Comparison of ENCODE assay signal across 8 cellular contexts in genomic region chr2:197514754-197515153, GRCh38. TPM values are rescaled to one million over a fixed set of nuclear protein-coding genes. Genes with fewer than 3 reads are reported as not detected.
DNase-seq lines count a peak whose midpoint lies in the region; ATAC-seq, FAIRE-seq and TF ChIP-seq lines count a peak whose summit lies in the region.

No MANE protein-coding gene starts in this region.

- H3K27ac ChIP-seq in CD4-positive, alpha-beta T cell (ENCODE audit: low read depth, low read length), result peak overlapping the region; percentile 86
- H3K27ac ChIP-seq in HepG2 (ENCODE audit: extremely low read length, insufficient read depth, low read length), result peak overlapping the region; percentile 77
- peak overlapping the region; percentile 94 to 99 (median 97) for H3K27ac ChIP-seq in upper lobe of left lung

- FAIRE-seq in HepG2 (lab: Jason Lieb, UNC) (no peak), RCC 7860 (lab: Jason Lieb, UNC) (no peak)

- H3K4me3 Mint-ChIP-seq in CD4-positive, alpha-beta T cell, result peak overlapping the region; percentile 98
- H3K4me3 Mint-ChIP-seq in activated naive CD8-positive, alpha-beta T cell, result peak overlapping the region; percentile 99

- H3K27ac Mint-ChIP-seq in CD4-positive, alpha-beta T cell, result peak overlapping the region; percentile 89
- H3K27ac Mint-ChIP-seq in activated naive CD8-positive, alpha-beta T cell, result peak overlapping the region; percentile 91

- peak overlapping the region; percentile 60 for H2AFZ ChIP-seq in HepG2 (ENCODE audit: low read length)

- no peak for DNase-seq in CD4-positive, alpha-beta T cell
- DNase-seq in Jurkat, Clone E6-1 (ENCODE audit: low read depth, low spot score), result no peak
- no peak for DNase-seq in HepG2 (ENCODE audit: low spot score)
- DNase-seq in upper lobe of left lung, result no peak
- no peak for DNase-seq in stimulated activated CD4-positive, alpha-beta T cell treated with anti-CD3 and anti-CD28 coated beads, Interleukin-2, amount 100 ng/mL, for 24 hours
- DNase-seq in RCC 7860 (ENCODE audit: low spot score), result no peak
- DNase-seq in H4 (ENCODE audit: low spot score), result no peak

- CTCF ChIA-PET in CD4-positive, alpha-beta T cell (lab: Charles Lee), result interaction anchor here (1.6 kb wide), 1 partner anchor 8 kb away, joined by 5 read pairs; no protein-coding TSS in a partner anchor
- CTCF ChIA-PET in HepG2 (lab: Yijun Ruan, JAX; ENCODE audit: low intra/inter-chr PET ratio, low total read pairs), result no interaction called here

- TF ChIP-seq POLR2A in HepG2 (IDR thresholded peaks at IDR 0.05; ENCODE audit: insufficient read depth in 1 of 2, low read depth in 2 of 2, low read length in 2 of 2) (no peak), upper lobe of left lung (IDR thresholded peaks at IDR 0.05) (no peak)

- in situ Hi-C loops in HepG2 (cut with HindIII; ENCODE audit: extremely low pct_ligation_motif_present, low pct_unique_long_range_greater_than_20kb), result loop anchor here (10.0 kb wide), 1 partner anchor 190 kb away; the partner anchor contains the start of gene MARS2

- H3K36me3 ChIP-seq in HepG2 (replicated peaks in 1 of 2; ENCODE audit: control insufficient read depth in 1 of 2, insufficient read depth in 2 of 2, low read length in 2 of 2) (no peaks in the 10 kb centered on the region), upper lobe of left lung (no peaks in the 10 kb centered on the region)

- no peaks in the 10 kb centered on the region for H3K9me3 Mint-ChIP-seq in CD4-positive, alpha-beta T cell
- no peaks in the 10 kb centered on the region for H3K9me3 Mint-ChIP-seq in activated naive CD8-positive, alpha-beta T cell (ENCODE audit: low read depth)

- peaks cover 38% of the 10 kb centered on the region for H3K4me1 Mint-ChIP-seq in CD4-positive, alpha-beta T cell (ENCODE audit: low read depth)
- H3K4me1 Mint-ChIP-seq in activated naive CD8-positive, alpha-beta T cell (ENCODE audit: low read depth), result peaks cover 39% of the 10 kb centered on the region

- intact Hi-C loops in CD4-positive, alpha-beta T cell (cut with DNase I, micrococcal nuclease), result loop anchor here (1.0 to 5.0 kb wide), 5 partner anchors 13 to 193 kb away; partner anchors contain the start of genes COQ10B (in 1 of the 2), HSPE1 (in 1 of the 2) and MARS2 (in 1 of the 2)
- intact Hi-C loops in HepG2 (cut with micrococcal nuclease; ENCODE audit: unreplicated experiment), result loop anchor here (1.0 to 5.0 kb wide), 3 partner anchors 14 to 263 kb away; partner anchors contain the start of gene HSPE1

- H3K79me2 ChIP-seq in HepG2 (ENCODE audit: insufficient read depth, low read length), result peaks cover 44% of the 10 kb centered on the region

- POLR2A ChIA-PET in CD4-positive, alpha-beta T cell (lab: Charles Lee), result interaction anchor here (2.1 to 7.5 kb wide), 6 partner anchors 8 to 191 kb away, joined by 6 to 219 read pairs (median 34); partner anchors contain the start of genes COQ10B, HSPD1, HSPE1 and MARS2
- POLR2A ChIA-PET in HepG2 (lab: Yijun Ruan, JAX), result interaction anchor here (1.9 to 5.6 kb wide), 9 partner anchors 9 to 191 kb away, joined by 7 to 177 read pairs (median 25); partner anchors contain the start of genes COQ10B, HSPD1, HSPE1 and MARS2

- H3K9ac ChIP-seq in HepG2 (ENCODE audit: insufficient read depth, low read depth, low read length), result peak overlapping the region; percentile 97

- H3K4me1 ChIP-seq in HepG2 (ENCODE audit: insufficient read depth, low read length) (peaks cover 45% of the 10 kb centered on the region), upper lobe of left lung (peaks cover 17 to 29% (median 21%) of the 10 kb centered on the region in 4 donors)

- 90% methylated on average over 3 of the region's 3 CpGs for WGBS in HepG2 (ENCODE audit: low lambda C conversion rate)
- 41 to 59% methylated on average over 3 of the region's 3 CpGs for WGBS in upper lobe of left lung, 2 donors

- H3K4me3 ChIP-seq in Jurkat, Clone E6-1 (ENCODE audit: low read length), result peak overlapping the region; percentile 90
- H3K4me3 ChIP-seq in HepG2 (replicated peaks in 1 of 3; ENCODE audit: insufficient read depth in 1 of 3, low read depth in 2 of 3, low read length in 3 of 3), result peak overlapping the region; percentile 43 to 98 (median 89); a peak in 5 of 6 replicates
- peak overlapping the region in 3 of 4 donors; percentile 82 to 86 (median 84) for H3K4me3 ChIP-seq in upper lobe of left lung

- peaks cover 24% of the 10 kb centered on the region for H4K20me1 ChIP-seq in HepG2 (ENCODE audit: insufficient read depth, low read length)

- TF ChIP-seq CTCF in CD4-positive, alpha-beta T cell (IDR thresholded peaks at IDR 0.05), result no peak
- TF ChIP-seq CTCF in HepG2 (CRISPR knock-in tag; IDR thresholded peaks at IDR 0.05) (no peak), upper lobe of left lung (IDR thresholded peaks at IDR 0.05) (no peak)

- no peaks in the 10 kb centered on the region for H3K9me3 ChIP-seq in CD4-positive, alpha-beta T cell (ENCODE audit: control insufficient read depth, low read length)
- H3K9me3 ChIP-seq in HepG2 (ENCODE audit: low read length) (no peaks in the 10 kb centered on the region), upper lobe of left lung (no peaks in the 10 kb centered on the region)

- TF ChIP-seq EP300 in HepG2 (IDR thresholded peaks at IDR 0.05; ENCODE audit: low read depth in 2 of 2, low read length in 2 of 2) (no peak), HepG2 (CRISPR knock-in tag; IDR thresholded peaks at IDR 0.05; ENCODE audit: borderline replicate concordance) (no peak), upper lobe of left lung (IDR thresholded peaks at IDR 0.05) (no peak)

- no peaks in the 10 kb centered on the region for H3K27me3 ChIP-seq in CD4-positive, alpha-beta T cell (ENCODE audit: control insufficient read depth, insufficient read depth, low read length)
- H3K27me3 ChIP-seq in HepG2 (ENCODE audit: control insufficient read depth in 1 of 2, insufficient read depth in 2 of 2, low read length in 2 of 2) (no peaks in the 10 kb centered on the region; a peak in 1 of 5 replicates), upper lobe of left lung (no peaks in the 10 kb centered on the region)

- no peak for ATAC-seq in CD4-positive, alpha-beta T cell (ENCODE audit: poor library complexity)
- ATAC-seq in HepG2 (no peak), upper lobe of left lung (ENCODE audit: low FRiP score in 2 of 2) (no peak)

- BruUV-seq in HepG2 (replicated peaks; lab: Mats Ljungman, UMichigan), result no TSS peak

- H3K36me3 Mint-ChIP-seq in CD4-positive, alpha-beta T cell (ENCODE audit: low read depth), result peaks cover 21% of the 10 kb centered on the region
- no peaks in the 10 kb centered on the region for H3K36me3 Mint-ChIP-seq in activated naive CD8-positive, alpha-beta T cell

- no peak for TF ChIP-seq RAD21 in HepG2 (CRISPR knock-in tag; IDR thresholded peaks at IDR 0.05)

- H3K4me2 ChIP-seq in HepG2 (ENCODE audit: low read depth, low read length), result peak overlapping the region; percentile 79

- H3K27me3 Mint-ChIP-seq in CD4-positive, alpha-beta T cell, result no peaks in the 10 kb centered on the region
- no peaks in the 10 kb centered on the region for H3K27me3 Mint-ChIP-seq in activated naive CD8-positive, alpha-beta T cell

RNA-seq across cellular contexts. Expression of gene MOB4, which starts 1.1 kb away (rescaled TPM):
- 10 to 100 TPM; 28.4 to 29.8 TPM for total RNA-seq in CD4-positive, alpha-beta T cell
- 19.3 TPM for polyA plus RNA-seq in Jurkat, Clone E6-1 (2012; ENCODE audit: insufficient read depth, insufficient read length)
- total RNA-seq in HepG2 (2016; rRNA removed; fragmentation: Illumina TruSeq; extraction: Trizol) (38.6 and 68.3 TPM in 2 replicates), upper lobe of left lung (10 to 100 TPM in 5 of 6 donors, 1 to 10 TPM in 1; 6.7 to 34.2 (median 17.9) TPM)
- total RNA-seq in HepG2 (2016; cell fraction: cytosol; rRNA removed; fragmentation: Illumina TruSeq; extraction: Trizol; ENCODE audit: low read depth), result 9.3 and 12.1 TPM in 2 replicates
- 40.9 and 72.6 TPM in 2 replicates for total RNA-seq in HepG2 (2016; cell fraction: insoluble cytoplasmic fraction; rRNA removed; fragmentation: Illumina TruSeq; extraction: Trizol)
- total RNA-seq in HepG2 (2016; cell fraction: membrane; rRNA removed; fragmentation: Illumina TruSeq; extraction: Trizol), result 18.9 and 19.0 TPM in 2 replicates
- 24.2 and 27.0 TPM in 2 replicates for total RNA-seq in HepG2 (2016; cell fraction: nucleus; rRNA removed; fragmentation: Illumina TruSeq; extraction: Trizol)
- 21.6 and 35.7 TPM in 2 replicates for polyA plus RNA-seq in HepG2 (2011; rRNA removed)
- 14.7 and 22.7 TPM in 2 replicates for polyA plus RNA-seq in HepG2 (2011; cell fraction: cytosol; rRNA removed)
- 5.7 and 6.8 TPM in 2 replicates for polyA plus RNA-seq in HepG2 (2011; cell fraction: nucleus; rRNA removed)
- 35.0 and 42.6 TPM in 2 replicates for polyA plus RNA-seq in HepG2 (2012)
- polyA plus RNA-seq in HepG2 (2016; cell fraction: cytosol; fragmentation: Illumina TruSeq; extraction: Trizol; ENCODE audit: low read depth), result 4.4 and 4.5 TPM in 2 replicates
- 81.1 and 90.4 TPM in 2 replicates for polyA plus RNA-seq in HepG2 (2016; cell fraction: insoluble cytoplasmic fraction; fragmentation: Illumina TruSeq; extraction: Trizol; ENCODE audit: low read depth)
- polyA plus RNA-seq in HepG2 (2016; cell fraction: membrane; fragmentation: Illumina TruSeq; extraction: Trizol; ENCODE audit: low read depth), result 10.8 and 11.2 TPM in 2 replicates
- 35.1 and 36.4 TPM in 2 replicates for polyA plus RNA-seq in HepG2 (2016; cell fraction: nucleus; fragmentation: Illumina TruSeq; extraction: Trizol; ENCODE audit: insufficient read depth, low read depth)
- polyA minus RNA-seq in HepG2 (2011; rRNA and poly(A)+ RNA removed; ENCODE audit: low replicate concordance), result 4.3 and 6.0 TPM in 2 replicates
- 19.6 and 25.8 TPM in 2 replicates for polyA minus RNA-seq in HepG2 (2011; cell fraction: cytosol; rRNA and poly(A)+ RNA removed)
- 30.6 and 35.3 TPM in 2 replicates for polyA minus RNA-seq in HepG2 (2011; cell fraction: nucleus; rRNA and poly(A)+ RNA removed)
- total RNA-seq in H4 (2014; rRNA removed; shearing (Covaris generic)), result 32.4 and 44.5 TPM in 2 replicates

RNA-seq across cellular contexts. Expression of gene HSPE1, which starts 14.6 kb away (rescaled TPM):
- 10 to 100 TPM; 50.8 to 56.2 TPM for total RNA-seq in CD4-positive, alpha-beta T cell
- polyA plus RNA-seq in Jurkat, Clone E6-1 (2012; ENCODE audit: insufficient read depth, insufficient read length), result 917 TPM
- total RNA-seq in HepG2 (2016; rRNA removed; fragmentation: Illumina TruSeq; extraction: Trizol), result 823 and 1,040 TPM in 2 replicates
- total RNA-seq in HepG2 (2016; cell fraction: cytosol; rRNA removed; fragmentation: Illumina TruSeq; extraction: Trizol; ENCODE audit: low read depth), result 289 and 312 TPM in 2 replicates
- total RNA-seq in HepG2 (2016; cell fraction: insoluble cytoplasmic fraction; rRNA removed; fragmentation: Illumina TruSeq; extraction: Trizol), result 818 and 1,177 TPM in 2 replicates
- 277 and 288 TPM in 2 replicates for total RNA-seq in HepG2 (2016; cell fraction: membrane; rRNA removed; fragmentation: Illumina TruSeq; extraction: Trizol)
- total RNA-seq in HepG2 (2016; cell fraction: nucleus; rRNA removed; fragmentation: Illumina TruSeq; extraction: Trizol), result 323 and 352 TPM in 2 replicates
- 200 and 244 TPM in 2 replicates for polyA plus RNA-seq in HepG2 (2011; rRNA removed)
- polyA plus RNA-seq in HepG2 (2011; cell fraction: cytosol; rRNA removed), result 131 and 201 TPM in 2 replicates
- polyA plus RNA-seq in HepG2 (2011; cell fraction: nucleus; rRNA removed), result 67.1 and 99.6 TPM in 2 replicates
- polyA plus RNA-seq in HepG2 (2012), result 555 and 769 TPM in 2 replicates
- 404 and 477 TPM in 2 replicates for polyA plus RNA-seq in HepG2 (2016; cell fraction: cytosol; fragmentation: Illumina TruSeq; extraction: Trizol; ENCODE audit: low read depth)
- 1,596 and 2,077 TPM in 2 replicates for polyA plus RNA-seq in HepG2 (2016; cell fraction: insoluble cytoplasmic fraction; fragmentation: Illumina TruSeq; extraction: Trizol; ENCODE audit: low read depth)
- polyA plus RNA-seq in HepG2 (2016; cell fraction: membrane; fragmentation: Illumina TruSeq; extraction: Trizol; ENCODE audit: low read depth), result 353 and 396 TPM in 2 replicates
- polyA plus RNA-seq in HepG2 (2016; cell fraction: nucleus; fragmentation: Illumina TruSeq; extraction: Trizol; ENCODE audit: insufficient read depth, low read depth), result 750 and 786 TPM in 2 replicates
- polyA minus RNA-seq in HepG2 (2011; rRNA and poly(A)+ RNA removed; ENCODE audit: low replicate concordance), result 16.5 and 17.8 TPM in 2 replicates
- polyA minus RNA-seq in HepG2 (2011; cell fraction: cytosol; rRNA and poly(A)+ RNA removed), result 49.8 and 52.9 TPM in 2 replicates
- polyA minus RNA-seq in HepG2 (2011; cell fraction: nucleus; rRNA and poly(A)+ RNA removed), result 107 and 118 TPM in 2 replicates
- total RNA-seq in upper lobe of left lung, result 10 to 100 TPM; 23.5 to 92.8 (median 51.0) TPM
- 328 and 511 TPM in 2 replicates for total RNA-seq in H4 (2014; rRNA removed; shearing (Covaris generic))

RNA-seq across cellular contexts. Expression of gene HSPD1, which starts 15.1 kb away (rescaled TPM):
- 100 to 1,000 TPM; 154 to 157 TPM for total RNA-seq in CD4-positive, alpha-beta T cell
- polyA plus RNA-seq in Jurkat, Clone E6-1 (2012; ENCODE audit: insufficient read depth, insufficient read length), result 804 TPM
- total RNA-seq in HepG2 (2016; rRNA removed; fragmentation: Illumina TruSeq; extraction: Trizol) (2,610 and 3,898 TPM in 2 replicates), upper lobe of left lung (100 to 1,000 TPM in 4 of 6 donors, 10 to 100 TPM in 2; 42.8 to 159 (median 123) TPM)
- total RNA-seq in HepG2 (2016; cell fraction: cytosol; rRNA removed; fragmentation: Illumina TruSeq; extraction: Trizol; ENCODE audit: low read depth), result 294 and 363 TPM in 2 replicates
- total RNA-seq in HepG2 (2016; cell fraction: insoluble cytoplasmic fraction; rRNA removed; fragmentation: Illumina TruSeq; extraction: Trizol), result 2,668 and 3,847 TPM in 2 replicates
- total RNA-seq in HepG2 (2016; cell fraction: membrane; rRNA removed; fragmentation: Illumina TruSeq; extraction: Trizol), result 777 and 956 TPM in 2 replicates
- total RNA-seq in HepG2 (2016; cell fraction: nucleus; rRNA removed; fragmentation: Illumina TruSeq; extraction: Trizol), result 1,442 and 1,577 TPM in 2 replicates
- 541 and 685 TPM in 2 replicates for polyA plus RNA-seq in HepG2 (2011; rRNA removed)
- 337 and 401 TPM in 2 replicates for polyA plus RNA-seq in HepG2 (2011; cell fraction: cytosol; rRNA removed)
- polyA plus RNA-seq in HepG2 (2011; cell fraction: nucleus; rRNA removed), result 282 and 392 TPM in 2 replicates
- polyA plus RNA-seq in HepG2 (2012), result 1,241 and 1,531 TPM in 2 replicates
- 214 and 254 TPM in 2 replicates for polyA plus RNA-seq in HepG2 (2016; cell fraction: cytosol; fragmentation: Illumina TruSeq; extraction: Trizol; ENCODE audit: low read depth)
- polyA plus RNA-seq in HepG2 (2016; cell fraction: insoluble cytoplasmic fraction; fragmentation: Illumina TruSeq; extraction: Trizol; ENCODE audit: low read depth), result 3,105 and 3,208 TPM in 2 replicates
- 499 and 587 TPM in 2 replicates for polyA plus RNA-seq in HepG2 (2016; cell fraction: membrane; fragmentation: Illumina TruSeq; extraction: Trizol; ENCODE audit: low read depth)
- 1,541 and 1,640 TPM in 2 replicates for polyA plus RNA-seq in HepG2 (2016; cell fraction: nucleus; fragmentation: Illumina TruSeq; extraction: Trizol; ENCODE audit: insufficient read depth, low read depth)
- polyA minus RNA-seq in HepG2 (2011; rRNA and poly(A)+ RNA removed; ENCODE audit: low replicate concordance), result 396 and 646 TPM in 2 replicates
- 759 and 815 TPM in 2 replicates for polyA minus RNA-seq in HepG2 (2011; cell fraction: cytosol; rRNA and poly(A)+ RNA removed)
- polyA minus RNA-seq in HepG2 (2011; cell fraction: nucleus; rRNA and poly(A)+ RNA removed), result 956 and 1,197 TPM in 2 replicates
- total RNA-seq in H4 (2014; rRNA removed; shearing (Covaris generic)), result 364 and 452 TPM in 2 replicates
